Comparison of ENCODE assay signal across 15 cellular contexts in genomic region chr5:252546-252945, GRCh38. TPM values are rescaled to one million over a fixed set of nuclear protein-coding genes. Genes with fewer than 3 reads are reported as not detected.
DNase-seq lines count a peak whose midpoint lies in the region; ATAC-seq and TF ChIP-seq lines count a peak whose summit lies in the region.
"Had no signal": no experiment of that assay in that cellular context is flagged by ENCODE, and none has a peak within 500 bp of the region (broad histone marks: within the 10 kb centered on the region; RNA-seq: fewer than 3 reads in every experiment).

No MANE protein-coding gene starts in this region.

- no peak for DNase-seq in breast epithelium (ENCODE audit: low spot score in 2 of 2)
- no peak for DNase-seq in MCF 10A (ENCODE audit: unreplicated experiment)
- no peak for DNase-seq in GM03348 (ENCODE audit: low spot score)
- no peak for DNase-seq in CD1c-positive myeloid dendritic cell (ENCODE audit: extremely low spot score)
- no peak for DNase-seq in NCI-H1417 (lab: John Stamatoyannopoulos, UW)
- no peak for DNase-seq in epidermal melanocyte (ENCODE audit: insufficient read length, low spot score)
- DNase-seq: effector CD4-positive, alpha-beta T cell; midbrain; NCI-H1694 treated with DMSO at 0.1 percent for 48 hours; NCI-H510A treated with DMSO at 0.1 percent for 48 hours had no signal

- H3K4me1 ChIP-seq in breast epithelium = no peaks in the 10 kb centered on the region
- H3K4me1 ChIP-seq: gastroesophageal sphincter had no signal

- H3K27me3 ChIP-seq in breast epithelium = no peaks in the 10 kb centered on the region
- H3K27me3 ChIP-seq: gastroesophageal sphincter had no signal

- ATAC-seq in esophagus mucosa = peak; percentile 68
- ATAC-seq: gastroesophageal sphincter had no signal

- H3K4me3 ChIP-seq in breast epithelium = peak overlapping the region in 1 of 3 donors; percentile 5
- H3K4me3 ChIP-seq: gastroesophageal sphincter, smooth muscle cell had no signal

- no peaks in the 10 kb centered on the region for H3K27me3 Mint-ChIP-seq in MCF 10A (ENCODE audit: insufficient read depth, unreplicated experiment)

- H3K36me3 ChIP-seq in breast epithelium = no peaks in the 10 kb centered on the region

- no peaks in the 10 kb centered on the region for H3K9me3 Mint-ChIP-seq in MCF 10A (ENCODE audit: unreplicated experiment)

- H3K4me3 Mint-ChIP-seq in MCF 10A (ENCODE audit: unreplicated experiment) = no peak overlapping the region

- H3K36me3 Mint-ChIP-seq in MCF 10A (ENCODE audit: insufficient read depth, unreplicated experiment) = peaks cover 79% of the 10 kb centered on the region

- TF ChIP-seq CTCF in breast epithelium (IDR thresholded peaks at IDR 0.05) (no peak), MCF 10A (IDR thresholded peaks at IDR 0.05; ENCODE audit: unreplicated experiment) (no peak), VCaP (conservative IDR thresholded peaks at IDR 0.05) (no peak)

- no TSS peak for BruUV-seq in MCF 10A (replicated peaks; lab: Mats Ljungman, UMichigan)

- POLR2A ChIA-PET in MCF 10A (lab: Yijun Ruan, JAX) = no interaction called here

- CTCF ChIA-PET in MCF 10A (lab: Yijun Ruan, JAX) = interaction anchor here (0.7 kb wide), 1 partner anchor 207 kb away, joined by 3 read pairs; no protein-coding TSS in a partner anchor

- no peaks in the 10 kb centered on the region for H3K9me3 ChIP-seq in breast epithelium
- H3K9me3 ChIP-seq: gastroesophageal sphincter had no signal

- H3K27ac Mint-ChIP-seq in MCF 10A (ENCODE audit: low read depth, unreplicated experiment) = no peak overlapping the region

- no peaks in the 10 kb centered on the region for H3K4me1 Mint-ChIP-seq in MCF 10A (ENCODE audit: insufficient read depth, unreplicated experiment)

- H3K27ac ChIP-seq in breast epithelium = peak overlapping the region; percentile 68 to 74
- H3K27ac ChIP-seq in VCaP = peak overlapping the region; percentile 90
- H3K27ac ChIP-seq: gastroesophageal sphincter, KMS-11 had no signal

- intact Hi-C loops in breast epithelium (cut with DNase I; ENCODE audit: low total_unique reads) = no loop called here
- intact Hi-C loops in MCF 10A (cut with micrococcal nuclease) = no loop called here

- TF ChIP-seq POLR2A in breast epithelium (IDR thresholded peaks at IDR 0.05) = no peak

RNA-seq across cellular contexts. Expression of gene PDCD6, which starts 18.9 kb away (rescaled TPM):
- total RNA-seq in breast epithelium (100 to 1,000 TPM in 1 of 3 donors, 10 to 100 TPM in 2; 77.0 to 102 (median 80.3) TPM), MCF 10A (2022) (107 and 133 TPM in 2 replicates), esophagus mucosa (96.8 TPM)

RNA-seq across cellular contexts. Expression of gene SDHA, which starts 34.4 kb away (rescaled TPM):
- total RNA-seq in breast epithelium (10 to 100 TPM; 71.1 to 80.6 (median 79.5) TPM), MCF 10A (2022) (73.4 and 75.0 TPM in 2 replicates), esophagus mucosa (53.6 TPM)

RNA-seq across cellular contexts. Expression of gene CCDC127, which starts 34.6 kb away (rescaled TPM):
- total RNA-seq in breast epithelium = 1 to 10 TPM; 5.0 to 5.6 (median 5.3) TPM
- total RNA-seq in MCF 10A (2022) = 4.5 and 5.8 TPM in 2 replicates
- total RNA-seq in esophagus mucosa = 1.6 TPM
